Comparison of ENCODE assay signal across 8 cellular contexts in genomic region chr7:149854611-149855367, GRCh38. TPM values are rescaled to one million over a fixed set of nuclear protein-coding genes. Genes with fewer than 3 reads are reported as not detected.
DNase-seq lines count a peak whose midpoint lies in the region; ATAC-seq and TF ChIP-seq lines count a peak whose summit lies in the region.

No MANE protein-coding gene starts in this region.

- peaks cover 0 to 17% (median 6%) of the 10 kb centered on the region in 11 experiments; a peak in 12 of 22 replicates for H3K36me3 ChIP-seq in BLaER1 treated with 17β-estradiol and CSF1 and Interleukin-3, amounts not matched to agents 10 nM and 100 nM
- H3K36me3 ChIP-seq in HUES6 (ENCODE audit: control insufficient read depth, insufficient read depth, low read length) = no peaks in the 10 kb centered on the region
- no peaks in the 10 kb centered on the region for H3K36me3 ChIP-seq in endodermal cell (ENCODE audit: control insufficient read depth, insufficient read depth, low read length)
- H3K36me3 ChIP-seq in neural progenitor cell = no peaks in the 10 kb centered on the region
- H3K36me3 ChIP-seq in esophagus squamous epithelium = peaks cover 0 to 27% (median 0%) of the 10 kb centered on the region in 3 donors

- H3K27ac Mint-ChIP-seq in endodermal cell (peak overlapping the region; percentile 83), neural progenitor cell (no peak overlapping the region)

- H3K9ac ChIP-seq in BLaER1 treated with 17β-estradiol and CSF1 and Interleukin-3, amounts not matched to agents 10 nM and 100 nM = peak overlapping the region in 4 of 11 experiments; percentile 9 to 38 (median 33); a peak in 4 of 22 replicates
- H3K9ac ChIP-seq in HUES6 (ENCODE audit: low read length) (peak overlapping the region; percentile 32), endodermal cell (ENCODE audit: extremely low read depth, low read length, poor library complexity, severe bottlenecking) (peak overlapping the region; percentile 40), neural progenitor cell (no peak overlapping the region)

- peaks cover 35 to 57% (median 53%) of the 10 kb centered on the region in 10 experiments for H3K4me1 ChIP-seq in BLaER1 treated with 17β-estradiol and CSF1 and Interleukin-3, amounts not matched to agents 10 nM and 100 nM
- H3K4me1 ChIP-seq in HUES6 (ENCODE audit: control insufficient read depth, insufficient read depth, low read length) = peaks cover 25% of the 10 kb centered on the region
- peaks cover 18% of the 10 kb centered on the region for H3K4me1 ChIP-seq in endodermal cell (ENCODE audit: control insufficient read depth, insufficient read depth, low read length)
- peaks cover 20% of the 10 kb centered on the region for H3K4me1 ChIP-seq in neural progenitor cell
- H3K4me1 ChIP-seq in esophagus squamous epithelium = peaks cover 0 to 20% (median 5%) of the 10 kb centered on the region in 3 donors

- no peaks in the 10 kb centered on the region for H3K79me2 ChIP-seq in neural progenitor cell (ENCODE audit: low read depth)

- no peak for ATAC-seq in HG02588 (IDR thresholded peaks at IDR 0.05; ENCODE audit: unreplicated experiment)

- H3K4me1 Mint-ChIP-seq in endodermal cell (peaks cover 25% of the 10 kb centered on the region), neural progenitor cell (peaks cover 31% of the 10 kb centered on the region)

- H3K4me2 ChIP-seq in BLaER1 treated with 17β-estradiol and CSF1 and Interleukin-3, amounts not matched to agents 10 nM and 100 nM = peak overlapping the region; percentile 49 to 78 (median 66)
- H3K4me2 ChIP-seq in neural progenitor cell = peak overlapping the region; percentile 73

- H3K27me3 ChIP-seq in BLaER1 treated with 17β-estradiol and CSF1 and Interleukin-3, amounts not matched to agents 10 nM and 100 nM = peaks cover 0 to 6% (median 3%) of the 10 kb centered on the region in 11 experiments; a peak in 5 of 22 replicates
- H3K27me3 ChIP-seq in HUES6 (ENCODE audit: control insufficient read depth, insufficient read depth, low read length) (no peaks in the 10 kb centered on the region), endodermal cell (ENCODE audit: control insufficient read depth, insufficient read depth, low read length, poor library complexity, severe bottlenecking) (no peaks in the 10 kb centered on the region), neural progenitor cell (no peaks in the 10 kb centered on the region), esophagus squamous epithelium (no peaks in the 10 kb centered on the region)

- H3K4me3 Mint-ChIP-seq in endodermal cell = peak overlapping the region; percentile 39
- H3K4me3 Mint-ChIP-seq in neural progenitor cell = peak overlapping the region; percentile 54

- H2AFZ ChIP-seq in neural progenitor cell (replicated peaks) = no peak overlapping the region

- H3K4me3 ChIP-seq in BLaER1 treated with 17β-estradiol and CSF1 and Interleukin-3, amounts not matched to agents 10 nM and 100 nM = no peak overlapping the region
- H3K4me3 ChIP-seq in HUES6 (ENCODE audit: low read depth, low read length) (peak overlapping the region; percentile 27; the same call in 1 of the 2 replicates), endodermal cell (ENCODE audit: low read length) (no peak overlapping the region), neural progenitor cell (peak overlapping the region; percentile 0), esophagus squamous epithelium (no peak overlapping the region)

- no peaks in the 10 kb centered on the region for H3K36me3 Mint-ChIP-seq in endodermal cell (ENCODE audit: low read depth)
- peaks cover under 1% of the 10 kb centered on the region for H3K36me3 Mint-ChIP-seq in neural progenitor cell

- intact Hi-C loops in esophagus squamous epithelium (cut with DNase I) = no loop called here

- H3K9me3 Mint-ChIP-seq in endodermal cell (no peaks in the 10 kb centered on the region), neural progenitor cell (no peaks in the 10 kb centered on the region)

- 33 to 34% methylated on average over 11 to 12 of the region's 13 CpGs for WGBS in endodermal cell (ENCODE audit: insufficient coverage in 1 of 2, insufficient read length in 1 of 2), 2 experiments
- 36 to 46% methylated on average over 6 to 13 of the region's 13 CpGs for WGBS in esophagus squamous epithelium, 2 donors

- H3K27ac ChIP-seq in BLaER1 treated with 17β-estradiol and CSF1 and Interleukin-3, amounts not matched to agents 10 nM and 100 nM = no peak overlapping the region; a peak in 1 of 22 replicates
- H3K27ac ChIP-seq in HUES6 (ENCODE audit: low read depth, low read length) = peak overlapping the region; percentile 19; the same call in 1 of the 2 replicates
- H3K27ac ChIP-seq in endodermal cell (ENCODE audit: low read depth, low read length) = no peak overlapping the region
- H3K27ac ChIP-seq in neural progenitor cell = no peak overlapping the region
- no peak overlapping the region for H3K27ac ChIP-seq in esophagus squamous epithelium

- DNase-seq in OCI-M1 (lab: John Stamatoyannopoulos, UW) (peak; percentile 18), endodermal cell (peak; percentile 91), neural progenitor cell (ENCODE audit: low spot score) (peak; percentile 80), esophagus squamous epithelium (lab: John Stamatoyannopoulos, UW) (no peak), GM03348 (ENCODE audit: low spot score) (no peak)

- peaks cover 17% of the 10 kb centered on the region for H3F3A ChIP-seq in neural progenitor cell (ENCODE audit: low read depth)

- peaks cover 5% of the 10 kb centered on the region for H3K27me3 Mint-ChIP-seq in endodermal cell (ENCODE audit: insufficient read depth)
- H3K27me3 Mint-ChIP-seq in neural progenitor cell (ENCODE audit: insufficient read depth, low read depth) = peaks cover 4% of the 10 kb centered on the region

- H3K9me3 ChIP-seq in BLaER1 treated with 17β-estradiol and CSF1 and Interleukin-3, amounts not matched to agents 10 nM and 100 nM (replicated peaks in 1 of 11) = no peaks in the 10 kb centered on the region
- no peaks in the 10 kb centered on the region for H3K9me3 ChIP-seq in HUES6 (ENCODE audit: control insufficient read depth, insufficient read depth, low read depth, low read length)
- H3K9me3 ChIP-seq in endodermal cell (ENCODE audit: control insufficient read depth, low read length) = no peaks in the 10 kb centered on the region
- no peaks in the 10 kb centered on the region for H3K9me3 ChIP-seq in neural progenitor cell (ENCODE audit: low read depth)
- H3K9me3 ChIP-seq in esophagus squamous epithelium = no peaks in the 10 kb centered on the region

- TF ChIP-seq POLR2A in esophagus squamous epithelium (IDR thresholded peaks at IDR 0.05) = no peak

- peaks cover 0 to 7% (median 0%) of the 10 kb centered on the region in 11 experiments; a peak in 3 of 22 replicates for H4K20me1 ChIP-seq in BLaER1 treated with 17β-estradiol and CSF1 and Interleukin-3, amounts not matched to agents 10 nM and 100 nM
- H4K20me1 ChIP-seq in neural progenitor cell (ENCODE audit: low read depth) = no peaks in the 10 kb centered on the region

- TF ChIP-seq CTCF in endodermal cell (conservative IDR thresholded peaks at IDR 0.05) = no peak
- TF ChIP-seq CTCF in neural progenitor cell (IDR thresholded peaks at IDR 0.05) = no peak
- no peak for TF ChIP-seq CTCF in esophagus squamous epithelium (IDR thresholded peaks at IDR 0.05)

RNA-seq across cellular contexts. Expression of gene ZNF862, which starts 16.6 kb away (rescaled TPM):
- total RNA-seq in endodermal cell (10 to 100 TPM in 1 of 2 donors, 1 to 10 TPM in 1; 8.3 to 15.6 TPM), neural progenitor cell (ENCODE audit: low replicate concordance) (5.9 and 12.6 TPM in 2 replicates), esophagus squamous epithelium (10 to 100 TPM in 2 of 4 donors, 1 to 10 TPM in 2; 7.1 to 13.2 (median 9.9) TPM)
- polyA plus RNA-seq in endodermal cell (2013, experiment 1 of 2) = 8.8 TPM
- polyA plus RNA-seq in endodermal cell (2013, experiment 2 of 2) = 8.9 TPM

RNA-seq across cellular contexts. Expression of gene ATP6V0E2, which starts 19.0 kb away (rescaled TPM):
- total RNA-seq in endodermal cell (10 to 100 TPM; 15.3 to 16.1 TPM), neural progenitor cell (ENCODE audit: low replicate concordance) (14.6 and 45.2 TPM in 2 replicates), esophagus squamous epithelium (10 to 100 TPM in 1 of 4 donors, 1 to 10 TPM in 3; 5.1 to 22.9 (median 8.2) TPM)
- polyA plus RNA-seq in endodermal cell (2013, experiment 1 of 2) = 30.6 TPM
- 28.9 TPM for polyA plus RNA-seq in endodermal cell (2013, experiment 2 of 2)

Comparison
In these comparisons a context has a peak if more than half of its experiments do, and no peak if none do; other contexts are left out.
1. H3K4me3 ChIP-seq: peak in HUES6 (single experiment) and neural progenitor cell (single experiment); none in BLaER1 treated with 17β-estradiol and CSF1 and Interleukin-3, amounts not matched to agents 10 nM and 100 nM (0 of 10), endodermal cell (single experiment) and esophagus squamous epithelium (0 of 4).
2. DNase-seq: peak in OCI-M1 (single experiment), endodermal cell (single experiment) and neural progenitor cell (single experiment); none in esophagus squamous epithelium (single experiment) and GM03348 (single experiment).